In genomic region chr14:104734601-104734990, GRCh38 we compare ENCODE assay signal across 18 cellular contexts.
"Had no signal": no experiment of that assay in that cellular context is flagged by ENCODE, and none has a peak within 500 bp of the region (broad histone marks: within the 10 kb centered on the region; RNA-seq: fewer than 3 reads in every experiment).

No MANE protein-coding gene starts in this region.

- H3K27me3 ChIP-seq: adrenal gland, esophagus squamous epithelium, neural progenitor cell, ovary, sigmoid colon, thyroid gland had no signal

- H3K4me1 ChIP-seq: neural progenitor cell had no signal

- H3K27ac ChIP-seq: neural progenitor cell, ovary had no signal

- H3K27ac Mint-ChIP-seq: activated B cell treated with CpG ODN at 0.5 μM for 24 hours; activated CD4-positive, alpha-beta T cell treated with anti-CD3 and anti-CD28 coated beads, Interleukin-2, amount 10 ng/mL, durations not matched to agents 24 days and 14 days; activated CD8-positive, alpha-beta T cell treated with anti-CD3 and anti-CD28 coated beads for 36 hours; activated naive CD4-positive, alpha-beta T cell treated with anti-CD3 and anti-CD28 coated beads, Interleukin-2, amount 50 U/mL, for 72 hours; dendritic cell treated with granulocyte-macrophage colony-stimulating factor and Interleukin-4, amounts not matched to agents 40 ng/mL and 50 ng/mL, for 4 days; neural progenitor cell; stimulated activated naive B cell treated with anti-CD40 and anti-IgM and Interleukin-4, amounts not matched to agents 10 μg/mL and 1 μg/mL and 100 μg/mL, for 72 hours had no signal

- H3K27me3 Mint-ChIP-seq: activated CD4-positive, alpha-beta T cell treated with anti-CD3 and anti-CD28 coated beads, Interleukin-2, amount 10 ng/mL, durations not matched to agents 24 days and 14 days; activated CD8-positive, alpha-beta T cell treated with anti-CD3 and anti-CD28 coated beads for 36 hours had no signal

- DNase-seq: activated B cell treated with CpG ODN at 0.5 μM for 24 hours; activated CD4-positive, alpha-beta T cell treated with anti-CD3 and anti-CD28 coated beads, Interleukin-2, amount 10 ng/mL, durations not matched to agents 24 days and 14 days; activated CD8-positive, alpha-beta T cell treated with anti-CD3 and anti-CD28 coated beads for 36 hours; activated effector memory CD4-positive, alpha-beta T cell treated with Interleukin-2 at 50 U/mL for 16 hours; activated T-cell treated with anti-CD3 and anti-CD28 coated beads, Interleukin-2, amount 50 U/mL, for 48 hours; effector CD8-positive, alpha-beta T cell; esophagus squamous epithelium; hippocampal formation; islet precursor cell; ovary; sigmoid colon; stimulated activated naive B cell treated with anti-CD40 and anti-IgM and Interleukin-4, amounts not matched to agents 10 μg/mL and 1 μg/mL and 100 μg/mL, for 72 hours; SW 1271; thyroid gland had no signal

- H3K9me3 ChIP-seq: adrenal gland, esophagus squamous epithelium, ovary, sigmoid colon, thyroid gland had no signal

- ATAC-seq: activated CD8-positive, alpha-beta T cell treated with anti-CD3 and anti-CD28 coated beads for 36 hours; activated naive CD4-positive, alpha-beta T cell treated with anti-CD3 and anti-CD28 coated beads, Interleukin-2, amount 50 U/mL, for 72 hours; stimulated activated naive B cell treated with anti-CD40 and anti-IgM and Interleukin-4, amounts not matched to agents 10 μg/mL and 1 μg/mL and 100 μg/mL, for 72 hours had no signal

- H3K36me3 ChIP-seq: adrenal gland, neural progenitor cell, ovary, sigmoid colon, thyroid gland had no signal

- H3K4me1 Mint-ChIP-seq: activated B cell treated with CpG ODN at 0.5 μM for 24 hours; activated CD4-positive, alpha-beta T cell treated with anti-CD3 and anti-CD28 coated beads, Interleukin-2, amount 10 ng/mL, durations not matched to agents 24 days and 14 days had no signal

- H3K9ac ChIP-seq: neural progenitor cell had no signal

- H3K9me3 Mint-ChIP-seq: activated B cell treated with CpG ODN at 0.5 μM for 24 hours; activated CD4-positive, alpha-beta T cell treated with anti-CD3 and anti-CD28 coated beads, Interleukin-2, amount 10 ng/mL, durations not matched to agents 24 days and 14 days; activated CD8-positive, alpha-beta T cell treated with anti-CD3 and anti-CD28 coated beads for 36 hours; activated naive CD4-positive, alpha-beta T cell treated with anti-CD3 and anti-CD28 coated beads, Interleukin-2, amount 50 U/mL, for 72 hours; dendritic cell treated with granulocyte-macrophage colony-stimulating factor and Interleukin-4, amounts not matched to agents 40 ng/mL and 50 ng/mL, for 4 days; neural progenitor cell; stimulated activated naive B cell treated with anti-CD40 and anti-IgM and Interleukin-4, amounts not matched to agents 10 μg/mL and 1 μg/mL and 100 μg/mL, for 72 hours had no signal

- H3K4me3 Mint-ChIP-seq: activated B cell treated with CpG ODN at 0.5 μM for 24 hours; activated CD4-positive, alpha-beta T cell treated with anti-CD3 and anti-CD28 coated beads, Interleukin-2, amount 10 ng/mL, durations not matched to agents 24 days and 14 days; activated CD8-positive, alpha-beta T cell treated with anti-CD3 and anti-CD28 coated beads for 36 hours; dendritic cell treated with granulocyte-macrophage colony-stimulating factor and Interleukin-4, amounts not matched to agents 40 ng/mL and 50 ng/mL, for 4 days; neural progenitor cell; stimulated activated naive B cell treated with anti-CD40 and anti-IgM and Interleukin-4, amounts not matched to agents 10 μg/mL and 1 μg/mL and 100 μg/mL, for 72 hours had no signal

- H3K4me3 ChIP-seq: adrenal gland, esophagus squamous epithelium, neural progenitor cell, ovary, sigmoid colon, thyroid gland had no signal

- H3K36me3 Mint-ChIP-seq: activated naive CD4-positive, alpha-beta T cell treated with anti-CD3 and anti-CD28 coated beads, Interleukin-2, amount 50 U/mL, for 72 hours; neural progenitor cell; stimulated activated naive B cell treated with anti-CD40 and anti-IgM and Interleukin-4, amounts not matched to agents 10 μg/mL and 1 μg/mL and 100 μg/mL, for 72 hours had no signal
